In the genomic region with DNA sequence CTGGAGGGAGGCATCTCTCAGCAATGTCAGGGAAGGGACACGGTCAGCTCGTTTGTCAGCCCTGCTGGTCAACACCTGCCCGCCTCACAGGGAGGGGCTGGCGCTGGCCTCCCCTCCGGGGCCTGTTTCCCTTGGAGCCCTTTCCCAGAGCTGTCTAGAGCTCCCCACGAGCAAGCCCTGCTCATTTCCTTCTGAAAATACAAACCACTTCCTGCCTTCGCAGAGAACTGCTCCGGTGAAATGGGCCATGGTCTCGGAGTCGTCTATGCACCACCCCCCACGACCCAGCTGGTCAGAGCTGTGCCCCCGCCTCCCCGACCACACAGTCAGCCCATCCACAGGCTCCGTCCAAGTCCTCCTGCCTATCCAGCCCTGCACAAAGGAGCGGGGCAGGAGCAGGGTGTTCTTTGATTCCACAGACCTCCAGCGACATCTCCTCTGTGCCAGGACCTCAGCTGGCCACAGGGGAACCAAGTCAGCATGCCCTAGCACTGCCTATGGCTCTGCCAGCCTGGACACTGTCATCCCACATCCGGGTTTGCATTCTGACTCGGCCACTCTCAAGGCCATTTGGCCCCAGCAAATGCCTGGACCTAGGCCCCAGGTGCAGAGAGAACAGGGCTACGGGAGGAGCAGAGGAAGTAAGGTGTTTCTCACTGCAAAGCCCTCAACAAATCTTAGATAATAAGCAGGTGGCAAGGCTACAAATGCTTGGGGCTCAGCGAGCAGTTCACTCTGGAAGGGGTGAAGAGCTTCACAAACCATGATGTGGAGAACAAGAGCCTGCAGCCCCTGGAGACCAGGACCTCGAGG, we compare ENCODE assay signal across 11 cellular contexts.
DNase-seq lines count a peak whose midpoint lies in the region; ATAC-seq and TF ChIP-seq lines count a peak whose summit lies in the region.
"Had no signal": no experiment of that assay in that cellular context is flagged by ENCODE, and none has a peak within 500 bp of the region (broad histone marks: within the 10 kb centered on the region; RNA-seq: fewer than 3 reads in every experiment).

No MANE protein-coding gene starts in this region.

- H3K27ac Mint-ChIP-seq in CD4-positive, CD25-positive, alpha-beta regulatory T cell: peak overlapping the region; percentile 92 to 97 (median 93)
- no peak overlapping the region for H3K27ac Mint-ChIP-seq in activated CD8-positive, alpha-beta memory T cell treated with anti-CD3 and anti-CD28 coated beads, Interleukin-2, amount 10 ng/mL, durations not matched to agents 7 days and 5 days
- peak overlapping the region; percentile 30 for H3K27ac Mint-ChIP-seq in endothelial cell (ENCODE audit: unreplicated experiment)

- H3K9me3 ChIP-seq in CD4-positive, CD25-positive, alpha-beta regulatory T cell (ENCODE audit: control insufficient read depth in 2 of 2, low read length in 2 of 2): no peaks in the 10 kb centered on the region
- no peaks in the 10 kb centered on the region for H3K9me3 ChIP-seq in thyroid gland

- CTCF ChIA-PET in activated CD8-positive, alpha-beta memory T cell treated with anti-CD3 and anti-CD28 coated beads, Interleukin-2, amount 10 ng/mL, durations not matched to agents 7 days and 5 days (lab: Charles Lee): interaction anchor here (1.5 to 5.5 kb wide), 2 partner anchors 29 to 80 kb away, joined by 3 to 21 read pairs; no protein-coding TSS in a partner anchor

- peak overlapping the region; percentile 13 for H3K4me3 ChIP-seq in CD4-positive, CD25-positive, alpha-beta regulatory T cell (ENCODE audit: low read depth, low read length)
- peak overlapping the region; percentile 11 for H3K4me3 ChIP-seq in Jurkat, Clone E6-1 (ENCODE audit: low read length)
- no peak overlapping the region for H3K4me3 ChIP-seq in thyroid gland (replicated peaks in 1 of 3)

- H3K27me3 Mint-ChIP-seq in CD4-positive, CD25-positive, alpha-beta regulatory T cell: peaks cover 5% of the 10 kb centered on the region
- peaks cover 39% of the 10 kb centered on the region for H3K27me3 Mint-ChIP-seq in activated CD8-positive, alpha-beta memory T cell treated with anti-CD3 and anti-CD28 coated beads, Interleukin-2, amount 10 ng/mL, durations not matched to agents 7 days and 5 days
- peaks cover 7% of the 10 kb centered on the region for H3K27me3 Mint-ChIP-seq in endothelial cell (ENCODE audit: unreplicated experiment)

- no peaks in the 10 kb centered on the region for H3K36me3 Mint-ChIP-seq in CD4-positive, CD25-positive, alpha-beta regulatory T cell
- H3K36me3 Mint-ChIP-seq in activated CD8-positive, alpha-beta memory T cell treated with anti-CD3 and anti-CD28 coated beads, Interleukin-2, amount 10 ng/mL, durations not matched to agents 7 days and 5 days: no peaks in the 10 kb centered on the region
- no peaks in the 10 kb centered on the region for H3K36me3 Mint-ChIP-seq in endothelial cell (ENCODE audit: low read depth, unreplicated experiment)

- no peaks in the 10 kb centered on the region for H3K36me3 ChIP-seq in CD4-positive, CD25-positive, alpha-beta regulatory T cell (ENCODE audit: control insufficient read depth, insufficient read depth, low read length)
- H3K36me3 ChIP-seq in thyroid gland: no peaks in the 10 kb centered on the region

- ATAC-seq in CD4-positive, CD25-positive, alpha-beta regulatory T cell (ENCODE audit: low read depth in 2 of 2): peak; percentile 73 to 82
- ATAC-seq in activated CD8-positive, alpha-beta memory T cell treated with anti-CD3 and anti-CD28 coated beads, Interleukin-2, amount 10 ng/mL, durations not matched to agents 7 days and 5 days: peak; percentile 56
- ATAC-seq in GM18861 (IDR thresholded peaks at IDR 0.05; ENCODE audit: unreplicated experiment) (no peak), GM18873 (IDR thresholded peaks at IDR 0.05; ENCODE audit: low FRiP score, unreplicated experiment) (no peak), GM18502 (IDR thresholded peaks at IDR 0.05; ENCODE audit: poor library complexity, unreplicated experiment) (no peak)
- ATAC-seq: Panc1 had no signal

- TF ChIP-seq POLR2A in thyroid gland (IDR thresholded peaks at IDR 0.05): no peak

- TF ChIP-seq CTCF in endothelial cell (IDR thresholded peaks at IDR 0.05; ENCODE audit: unreplicated experiment) (no peak), thyroid gland (IDR thresholded peaks at IDR 0.05) (no peak)

- DNase-seq in CD4-positive, CD25-positive, alpha-beta regulatory T cell: peak in 2 of 3 donors; percentile 27 to 70
- DNase-seq in Jurkat, Clone E6-1 (ENCODE audit: low read depth, low spot score): peak; percentile 57
- peak; percentile 42 for DNase-seq in activated CD8-positive, alpha-beta memory T cell treated with anti-CD3 and anti-CD28 coated beads, Interleukin-2, amount 10 ng/mL, durations not matched to agents 7 days and 5 days
- DNase-seq in endothelial cell (ENCODE audit: low spot score): peak; percentile 14
- no peak for DNase-seq in thyroid gland
- DNase-seq: amygdala, NCI-H1092 had no signal

- H3K27me3 ChIP-seq in CD4-positive, CD25-positive, alpha-beta regulatory T cell (ENCODE audit: control insufficient read depth, insufficient read depth, low read length): no peaks in the 10 kb centered on the region
- no peaks in the 10 kb centered on the region for H3K27me3 ChIP-seq in thyroid gland

- no peaks in the 10 kb centered on the region for H3K9me3 Mint-ChIP-seq in CD4-positive, CD25-positive, alpha-beta regulatory T cell
- no peaks in the 10 kb centered on the region for H3K9me3 Mint-ChIP-seq in activated CD8-positive, alpha-beta memory T cell treated with anti-CD3 and anti-CD28 coated beads, Interleukin-2, amount 10 ng/mL, durations not matched to agents 7 days and 5 days (ENCODE audit: low read depth)
- no peaks in the 10 kb centered on the region for H3K9me3 Mint-ChIP-seq in endothelial cell (ENCODE audit: unreplicated experiment)

- peaks cover 31% of the 10 kb centered on the region for H3K4me1 ChIP-seq in CD4-positive, CD25-positive, alpha-beta regulatory T cell (ENCODE audit: control insufficient read depth, insufficient read depth, low read length, poor library complexity, severe bottlenecking)
- no peaks in the 10 kb centered on the region for H3K4me1 ChIP-seq in thyroid gland

- peak overlapping the region; percentile 29 to 79 (median 72) for H3K4me3 Mint-ChIP-seq in CD4-positive, CD25-positive, alpha-beta regulatory T cell
- H3K4me3 Mint-ChIP-seq in activated CD8-positive, alpha-beta memory T cell treated with anti-CD3 and anti-CD28 coated beads, Interleukin-2, amount 10 ng/mL, durations not matched to agents 7 days and 5 days: no peak overlapping the region
- no peak overlapping the region for H3K4me3 Mint-ChIP-seq in endothelial cell (ENCODE audit: unreplicated experiment)

- H3K27ac ChIP-seq in CD4-positive, CD25-positive, alpha-beta regulatory T cell (ENCODE audit: insufficient read depth, low read length, poor library complexity, severe bottlenecking): peak overlapping the region; percentile 60
- H3K27ac ChIP-seq in thyroid gland: no peak overlapping the region

- 69 to 75% methylated on average over 18 to 21 of the region's 21 CpGs for WGBS in thyroid gland, 2 donors

- intact Hi-C loops in thyroid gland (cut with DNase I): no loop called here

- H3K4me1 Mint-ChIP-seq in CD4-positive, CD25-positive, alpha-beta regulatory T cell: peaks cover 0 to 55% (median 19%) of the 10 kb centered on the region in 4 donors
- peaks cover 22% of the 10 kb centered on the region for H3K4me1 Mint-ChIP-seq in activated CD8-positive, alpha-beta memory T cell treated with anti-CD3 and anti-CD28 coated beads, Interleukin-2, amount 10 ng/mL, durations not matched to agents 7 days and 5 days
- H3K4me1 Mint-ChIP-seq in endothelial cell (ENCODE audit: unreplicated experiment): peaks cover 18% of the 10 kb centered on the region

Comparison
In these comparisons a context has a peak if more than half of its experiments do, and no peak if none do; other contexts are left out.
1. ATAC-seq: peak in CD4-positive, CD25-positive, alpha-beta regulatory T cell (2 of 2) and activated CD8-positive, alpha-beta memory T cell treated with anti-CD3 and anti-CD28 coated beads, Interleukin-2, amount 10 ng/mL, durations not matched to agents 7 days and 5 days (single experiment); none in GM18861 (single experiment), GM18873 (single experiment) and GM18502 (single experiment).
2. DNase-seq: peak in CD4-positive, CD25-positive, alpha-beta regulatory T cell (2 of 3), Jurkat, Clone E6-1 (single experiment), activated CD8-positive, alpha-beta memory T cell treated with anti-CD3 and anti-CD28 coated beads, Interleukin-2, amount 10 ng/mL, durations not matched to agents 7 days and 5 days (single experiment) and endothelial cell (single experiment); none in thyroid gland (0 of 2).
3. H3K4me3 ChIP-seq: peak in CD4-positive, CD25-positive, alpha-beta regulatory T cell (single experiment) and Jurkat, Clone E6-1 (single experiment); none in thyroid gland (0 of 3).
4. H3K4me3 Mint-ChIP-seq: peak in CD4-positive, CD25-positive, alpha-beta regulatory T cell (4 of 4); none in activated CD8-positive, alpha-beta memory T cell treated with anti-CD3 and anti-CD28 coated beads, Interleukin-2, amount 10 ng/mL, durations not matched to agents 7 days and 5 days (single experiment) and endothelial cell (single experiment).